In genomic region chr7:51141451-51141971, GRCh38 we compare ENCODE assay signal across 8 cellular contexts.
DNase-seq lines count a peak whose midpoint lies in the region; ATAC-seq, FAIRE-seq and TF ChIP-seq lines count a peak whose summit lies in the region.

No MANE protein-coding gene starts in this region.

- peaks cover 4 to 17% of the 10 kb centered on the region in 2 donors for H3K27me3 Mint-ChIP-seq in CD8-positive, alpha-beta memory T cell

- no peak overlapping the region for H3K4me3 Mint-ChIP-seq in CD8-positive, alpha-beta memory T cell

- H3K4me1 ChIP-seq in left ventricle myocardium inferior, result peaks cover 57% of the 10 kb centered on the region
- no peaks in the 10 kb centered on the region for H3K4me1 ChIP-seq in CD8-positive, alpha-beta memory T cell (ENCODE audit: insufficient read depth, low read length)

- H3K9me3 ChIP-seq in WERI-Rb-1 (ENCODE audit: severe bottlenecking) (no peaks in the 10 kb centered on the region), left ventricle myocardium inferior (replicated peaks) (peaks cover 4% of the 10 kb centered on the region)
- no peaks in the 10 kb centered on the region for H3K9me3 ChIP-seq in CD8-positive, alpha-beta memory T cell (ENCODE audit: low read length)

- no peaks in the 10 kb centered on the region for H3K9me3 Mint-ChIP-seq in CD8-positive, alpha-beta memory T cell

- ATAC-seq in HG03571 (IDR thresholded peaks at IDR 0.05; ENCODE audit: unreplicated experiment), result no peak
- no peak for ATAC-seq in GM21723 (IDR thresholded peaks at IDR 0.05; ENCODE audit: unreplicated experiment)

- no peak overlapping the region for H3K27ac Mint-ChIP-seq in CD8-positive, alpha-beta memory T cell

- H3K36me3 Mint-ChIP-seq in CD8-positive, alpha-beta memory T cell, result no peaks in the 10 kb centered on the region

- TF ChIP-seq CTCF in D721Med (IDR thresholded peaks at IDR 0.05; ENCODE audit: insufficient read depth, missing control alignments) (peak; percentile 48), WERI-Rb-1 (IDR thresholded peaks at IDR 0.05; ENCODE audit: low read depth, low read length) (0 out of 2 replicates have a peak, but pooled peaks have one; percentile 6), left ventricle myocardium inferior (IDR thresholded peaks at IDR 0.05; ENCODE audit: borderline replicate concordance) (peak; percentile 73)

- DNase-seq in D721Med (ENCODE audit: insufficient read length, low spot score) (no peak), WERI-Rb-1 (no peak), left ventricle myocardium inferior (no peak), substantia nigra (lab: John Stamatoyannopoulos, UW) (peak in 1 of 49 donors; percentile 12)
- peak; percentile 68 for DNase-seq in Jurkat, Clone E6-1 (ENCODE audit: low read depth, low spot score)
- no peak for DNase-seq in CD8-positive, alpha-beta memory T cell

- intact Hi-C loops in left ventricle myocardium inferior (cut with micrococcal nuclease), result loop anchor here (5.0 kb wide), 1 partner anchor 349 kb away; no protein-coding TSS in a partner anchor

- no peak overlapping the region for H3K4me3 ChIP-seq in Jurkat, Clone E6-1 (ENCODE audit: low read length)
- H3K4me3 ChIP-seq in WERI-Rb-1 (ENCODE audit: low read depth, low read length) (no peak overlapping the region), left ventricle myocardium inferior (no peak overlapping the region)
- H3K4me3 ChIP-seq in CD8-positive, alpha-beta memory T cell (ENCODE audit: low read length), result no peak overlapping the region

- POLR2A ChIA-PET in CD8-positive, alpha-beta memory T cell (lab: Charles Lee), result no interaction called here

- H3K27me3 ChIP-seq in WERI-Rb-1 (ENCODE audit: insufficient read depth, low read depth, severe bottlenecking) (no peaks in the 10 kb centered on the region), left ventricle myocardium inferior (ENCODE audit: low read depth) (no peaks in the 10 kb centered on the region)
- H3K27me3 ChIP-seq in CD8-positive, alpha-beta memory T cell (ENCODE audit: insufficient read depth, low read length, poor library complexity, severe bottlenecking), result no peaks in the 10 kb centered on the region

- no peak for FAIRE-seq in D721Med (lab: Jason Lieb, UNC)

- H3K4me1 Mint-ChIP-seq in CD8-positive, alpha-beta memory T cell, result peaks cover 0 to 16% (median 0%) of the 10 kb centered on the region in 3 donors

- H3K27ac ChIP-seq in WERI-Rb-1, result no peak overlapping the region
- peak overlapping the region; percentile 79 for H3K27ac ChIP-seq in left ventricle myocardium inferior (replicated peaks)
- H3K27ac ChIP-seq in substantia nigra (ENCODE audit: low read depth, low read length, poor library complexity, severe bottlenecking), result peak overlapping the region; percentile 59
- no peak overlapping the region for H3K27ac ChIP-seq in CD8-positive, alpha-beta memory T cell (ENCODE audit: low read depth, low read length)

- CTCF ChIA-PET in CD8-positive, alpha-beta memory T cell (lab: Charles Lee), result interaction anchor here (1.4 to 2.0 kb wide), 2 partner anchors 19 to 463 kb away, joined by 3 to 7 read pairs; no protein-coding TSS in a partner anchor

- H3K36me3 ChIP-seq in WERI-Rb-1 (peaks cover 3% of the 10 kb centered on the region), left ventricle myocardium inferior (no peaks in the 10 kb centered on the region)
- no peaks in the 10 kb centered on the region for H3K36me3 ChIP-seq in CD8-positive, alpha-beta memory T cell (ENCODE audit: insufficient read depth, low read length)

Comparison
In these comparisons a context has a peak if more than half of its experiments do, and no peak if none do; other contexts are left out.
1. CTCF ChIP-seq: peak in every context shown above with its lines; median percentile 73 in left ventricle myocardium inferior; 48 in D721Med; 6 in WERI-Rb-1.
2. H3K27ac ChIP-seq: peak in left ventricle myocardium inferior (single experiment) and substantia nigra (single experiment); none in WERI-Rb-1 (single experiment) and CD8-positive, alpha-beta memory T cell (single experiment).